Comparison of ENCODE assay signal across 17 cellular contexts in the genomic region with DNA sequence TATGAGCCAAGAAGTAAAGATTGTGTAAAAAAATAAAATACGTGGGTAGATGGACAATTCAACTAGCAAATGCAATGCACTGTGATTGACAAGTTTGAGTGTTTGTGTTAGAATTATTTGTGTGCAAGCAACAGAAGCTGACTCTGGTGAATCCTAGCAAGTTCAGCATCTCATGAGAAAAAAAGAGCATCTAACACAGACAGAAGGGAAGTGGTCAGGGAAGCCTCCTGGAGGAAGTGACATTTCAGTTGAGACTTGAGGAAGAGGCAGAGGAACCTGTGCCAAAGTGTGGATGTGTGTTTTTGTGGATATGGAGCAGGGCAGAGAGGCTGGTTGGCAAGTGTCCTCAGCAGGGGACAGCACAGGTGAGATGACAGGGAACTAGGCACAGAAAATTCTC.
DNase-seq lines count a peak whose midpoint lies in the region; ATAC-seq and TF ChIP-seq lines count a peak whose summit lies in the region.
"Had no signal": no experiment of that assay in that cellular context is flagged by ENCODE, and none has a peak within 500 bp of the region (broad histone marks: within the 10 kb centered on the region; RNA-seq: fewer than 3 reads in every experiment).

No MANE protein-coding gene starts in this region.

- H3K9me3 ChIP-seq in Caco-2 (no peaks in the 10 kb centered on the region), heart left ventricle (peaks cover 0 to 2% (median 0%) of the 10 kb centered on the region in 12 donors)

- BruUV-seq in Caco-2 (replicated peaks; lab: Mats Ljungman, UMichigan): no TSS peak

- peaks cover 13% of the 10 kb centered on the region for H3K4me1 ChIP-seq in Caco-2
- H3K4me1 ChIP-seq in heart left ventricle: no peaks in the 10 kb centered on the region

- H3K4me3 Mint-ChIP-seq in Caco-2 (ENCODE audit: unreplicated experiment): no peak overlapping the region
- no peak overlapping the region for H3K4me3 Mint-ChIP-seq in mesothelial cell of epicardium

- POLR2A ChIA-PET in Caco-2 (lab: Charles Lee): no interaction called here

- H3K36me3 Mint-ChIP-seq in Caco-2 (ENCODE audit: insufficient read depth, unreplicated experiment): peaks cover 6% of the 10 kb centered on the region
- peaks cover 10% of the 10 kb centered on the region for H3K36me3 Mint-ChIP-seq in mesothelial cell of epicardium
- H3K36me3 Mint-ChIP-seq: CD4-positive, CD25-positive, alpha-beta regulatory T cell had no signal

- CTCF ChIA-PET in Caco-2 (lab: Charles Lee): interaction anchor here (0.6 kb wide), 1 partner anchor 255 kb away, joined by 6 read pairs; no protein-coding TSS in a partner anchor

- DNase-seq in Caco-2 (no peak), NOMO-1 (lab: John Stamatoyannopoulos, UW; ENCODE audit: unreplicated experiment in 2 of 2) (peak; percentile 11 to 38), SKM-1 treated with dmso at 0.1 percent for 144 hours (lab: John Stamatoyannopoulos, UW; ENCODE audit: unreplicated experiment) (peak; percentile 62), mesothelial cell of epicardium (ENCODE audit: low spot score in 2 of 2, unreplicated experiment in 2 of 2) (no peak), iPS-NIHi7 (ENCODE audit: extremely low spot score) (no peak), heart left ventricle (no peak)
- no peak for DNase-seq in activated CD8-positive, alpha-beta memory T cell treated with anti-CD3 and anti-CD28 coated beads for 24 hours
- DNase-seq: ACHN; Calu3; CD4-positive, CD25-positive, alpha-beta regulatory T cell; DMS 273 treated with DMSO at 0.1 percent for 48 hours; DMS79; GM23248 had no signal

- no peaks in the 10 kb centered on the region for H3K36me3 ChIP-seq in Caco-2 (ENCODE audit: control insufficient read depth, insufficient read depth, low read length)
- no peaks in the 10 kb centered on the region for H3K36me3 ChIP-seq in heart left ventricle
- H3K36me3 ChIP-seq: BLaER1 treated with 17β-estradiol and CSF1 and Interleukin-3, amounts not matched to agents 10 nM and 100 nM had no signal

- H3K9me3 Mint-ChIP-seq in Caco-2 (ENCODE audit: unreplicated experiment): peaks cover 4% of the 10 kb centered on the region
- H3K9me3 Mint-ChIP-seq in mesothelial cell of epicardium: peaks cover 26% of the 10 kb centered on the region

- H3K27me3 Mint-ChIP-seq in Caco-2 (ENCODE audit: insufficient read depth, unreplicated experiment) (no peaks in the 10 kb centered on the region), mesothelial cell of epicardium (ENCODE audit: low read depth) (no peaks in the 10 kb centered on the region)

- no peak for TF ChIP-seq POLR2A in heart left ventricle (IDR thresholded peaks at IDR 0.05)

- ATAC-seq in heart left ventricle (no peak), HG03469 (IDR thresholded peaks at IDR 0.05; ENCODE audit: unreplicated experiment) (no peak)
- ATAC-seq: GM12878, HepG2 had no signal

- WGBS in heart left ventricle, 4 donors: 83 to 91% (median 88%) methylated on average over 1 of the region's 1 CpG

- no peak overlapping the region for H3K27ac ChIP-seq in heart left ventricle
- H3K27ac ChIP-seq: BLaER1 treated with 17β-estradiol and CSF1 and Interleukin-3, amounts not matched to agents 10 nM and 100 nM; GM23248 had no signal

- H3K27ac Mint-ChIP-seq in Caco-2 (ENCODE audit: unreplicated experiment) (peak overlapping the region; percentile 6), mesothelial cell of epicardium (peak overlapping the region; percentile 27)
- H3K27ac Mint-ChIP-seq: CD4-positive, CD25-positive, alpha-beta regulatory T cell had no signal

- TF ChIP-seq CTCF in Caco-2 (IDR thresholded peaks at IDR 0.05; ENCODE audit: insufficient read depth in 1 of 2, low read depth in 1 of 2, low read length in 1 of 2, severe bottlenecking in 1 of 2, unreplicated experiment in 1 of 2): no peak
- no peak for TF ChIP-seq CTCF in mesothelial cell of epicardium (IDR thresholded peaks at IDR 0.05; ENCODE audit: unreplicated experiment)
- TF ChIP-seq CTCF in heart left ventricle (IDR thresholded peaks at IDR 0.05): no peak

- intact Hi-C loops in Caco-2 (cut with micrococcal nuclease; ENCODE audit: unreplicated experiment): no loop called here
- intact Hi-C loops in heart left ventricle (cut with DNase I): no loop called here

- no peak overlapping the region for H3K4me3 ChIP-seq in Caco-2 (ENCODE audit: low read depth, low read length)
- H3K4me3 ChIP-seq in heart left ventricle: no peak overlapping the region
- H3K4me3 ChIP-seq: BLaER1 treated with 17β-estradiol and CSF1 and Interleukin-3, amounts not matched to agents 10 nM and 100 nM; GM12878; GM23248 had no signal

- H3K27me3 ChIP-seq in Caco-2 (replicated peaks; ENCODE audit: control insufficient read depth, insufficient read depth, low read length) (no peaks in the 10 kb centered on the region), heart left ventricle (no peaks in the 10 kb centered on the region)
- H3K27me3 ChIP-seq: BLaER1 treated with 17β-estradiol and CSF1 and Interleukin-3, amounts not matched to agents 10 nM and 100 nM had no signal

- H3K4me1 Mint-ChIP-seq in Caco-2 (ENCODE audit: low read depth, unreplicated experiment) (peaks cover 9% of the 10 kb centered on the region), mesothelial cell of epicardium (peaks cover 28% of the 10 kb centered on the region)
- H3K4me1 Mint-ChIP-seq: CD4-positive, CD25-positive, alpha-beta regulatory T cell had no signal

Comparison
In these comparisons a context has a peak if more than half of its experiments do, and no peak if none do; other contexts are left out.
1. DNase-seq: peak in NOMO-1 (2 of 2) and SKM-1 treated with dmso at 0.1 percent for 144 hours (single experiment); none in Caco-2 (0 of 2), mesothelial cell of epicardium (0 of 2), iPS-NIHi7 (single experiment), activated CD8-positive, alpha-beta memory T cell treated with anti-CD3 and anti-CD28 coated beads for 24 hours (single experiment) and heart left ventricle (0 of 5).